Comparison of ENCODE assay signal across 8 cellular contexts in the genomic region with DNA sequence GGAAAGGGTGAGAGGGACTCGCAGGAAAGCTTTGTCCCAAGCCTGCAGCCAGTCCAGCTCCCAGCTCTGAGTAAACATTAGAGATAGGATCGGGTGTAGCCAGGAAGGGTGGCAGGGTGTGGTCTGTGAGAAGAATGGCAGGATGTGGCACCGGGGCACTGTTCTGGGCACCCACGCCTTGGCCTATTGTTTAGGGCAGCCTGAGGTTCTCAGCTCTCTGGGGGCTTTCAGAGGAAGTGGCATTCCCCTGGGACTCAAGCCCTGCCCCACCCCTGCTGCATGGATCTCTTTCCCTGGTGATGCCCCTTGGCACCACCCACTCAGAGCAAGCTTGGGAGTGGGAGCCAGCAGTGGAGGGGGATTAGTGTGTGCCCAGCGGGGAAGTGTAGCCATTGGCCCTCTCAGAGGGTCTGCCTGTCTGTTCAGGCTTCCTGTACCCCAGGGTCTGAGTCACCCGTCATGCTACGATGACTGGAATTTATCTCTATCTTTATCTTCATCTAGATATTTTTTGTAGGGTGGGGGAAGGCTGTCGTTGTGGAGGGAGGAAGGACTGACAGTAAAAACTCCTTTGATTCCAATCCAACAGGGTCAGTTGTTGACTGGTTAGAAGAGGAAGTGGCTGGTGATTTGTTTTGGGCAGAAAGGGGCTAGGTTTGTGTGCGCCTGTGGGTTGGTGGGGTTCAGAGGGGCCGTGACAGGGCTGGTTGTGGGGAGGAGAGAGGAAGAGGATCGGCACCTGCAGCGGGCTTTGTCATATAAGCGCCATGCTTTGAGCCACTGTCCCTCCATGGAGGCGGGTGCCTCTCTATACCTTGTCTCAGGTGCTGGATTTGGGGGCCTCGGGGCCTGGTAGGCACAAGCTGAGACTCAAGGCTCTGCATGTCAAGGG. TPM values are rescaled to one million over a fixed set of nuclear protein-coding genes. Genes with fewer than 3 reads are reported as not detected.
DNase-seq lines count a peak whose midpoint lies in the region; ATAC-seq and TF ChIP-seq lines count a peak whose summit lies in the region.

No MANE protein-coding gene starts in this region.

- no peak for TF ChIP-seq EP300 in sigmoid colon (IDR thresholded peaks at IDR 0.05)

- TF ChIP-seq CTCF in fibroblast of the aortic adventitia (IDR thresholded peaks at IDR 0.05; ENCODE audit: insufficient read depth, low read length) = no peak
- no peak for TF ChIP-seq CTCF in sigmoid colon (IDR thresholded peaks at IDR 0.05)

- ATAC-seq in SK-N-SH treated with all-trans-retinoic acid at 6 μM for 48 hours (peak; percentile 65), GM18498 (IDR thresholded peaks at IDR 0.05; ENCODE audit: unreplicated experiment) (no peak)

- H3K4me3 ChIP-seq in fibroblast of the aortic adventitia (ENCODE audit: low read depth, low read length) (no peak overlapping the region), sigmoid colon (no peak overlapping the region)

- 46 to 53% methylated on average over 15 of the region's 15 CpGs for WGBS in sigmoid colon, 2 donors

- intact Hi-C loops in sigmoid colon (cut with DNase I) = no loop called here

- DNase-seq in H4 (ENCODE audit: low spot score) (peak; percentile 30), fibroblast of the aortic adventitia (ENCODE audit: low read depth) (peak; percentile 27), sigmoid colon (no peak), HK-2 (ENCODE audit: unreplicated experiment) (no peak), OCI-M1 (lab: John Stamatoyannopoulos, UW) (no peak), NCI-H524 treated with DMSO at 0.1 percent for 48 hours (lab: John Stamatoyannopoulos, UW) (no peak)

- no peak for TF ChIP-seq POLR2A in sigmoid colon (IDR thresholded peaks at IDR 0.05)

- H3K9me3 ChIP-seq in sigmoid colon = no peaks in the 10 kb centered on the region

- H3K36me3 ChIP-seq in sigmoid colon = no peaks in the 10 kb centered on the region

- H3K4me1 ChIP-seq in sigmoid colon = peaks cover 0 to 69% (median 57%) of the 10 kb centered on the region in 4 donors

- H3K27me3 ChIP-seq in sigmoid colon = no peaks in the 10 kb centered on the region

- H3K27ac ChIP-seq in sigmoid colon = peak overlapping the region in 3 of 4 donors; percentile 36 to 64 (median 44)

TF ChIP-seq in SK-N-SH treated with all-trans-retinoic acid at 6 μM for 48 hours, 23 proteins besides CTCF, POLR2A, EP300 and RAD21:
- TF ChIP-seq ISL1 (CRISPR knock-in tag; IDR thresholded peaks at IDR 0.05) (no peak), ZNF70 (CRISPR knock-in tag; IDR thresholded peaks at IDR 0.05) (no peak), ZC3H10 (CRISPR knock-in tag; IDR thresholded peaks at IDR 0.05) (no peak), ESRRG (CRISPR knock-in tag; IDR thresholded peaks at IDR 0.05) (no peak), POU6F1 (CRISPR knock-in tag; IDR thresholded peaks at IDR 0.05; ENCODE audit: borderline replicate concordance, low read depth) (no peak), BACH2 (CRISPR knock-in tag; IDR thresholded peaks at IDR 0.05; ENCODE audit: borderline replicate concordance) (no peak), ZFP30 (CRISPR knock-in tag; IDR thresholded peaks at IDR 0.05) (no peak), CSRNP3 (CRISPR knock-in tag; IDR thresholded peaks at IDR 0.05) (no peak)
TF ChIP-seq in SK-N-SH treated with all-trans-retinoic acid at 6 μM for 48 hours: peak in this region for 0.

RNA-seq across cellular contexts. Expression of gene SOX13, which starts 31.7 kb away (rescaled TPM):
- total RNA-seq in H4 (2014; rRNA removed; shearing (Covaris generic)) = 1.4 TPM in 2 replicates
- total RNA-seq in fibroblast of the aortic adventitia (ENCODE audit: low replicate concordance) (3.3 and 5.1 TPM in 2 replicates), sigmoid colon (10 to 100 TPM; 28.5 to 58.4 (median 30.0) TPM)
- polyA plus RNA-seq in sigmoid colon = 10 to 100 TPM in 1 of 3 donors, 1 to 10 TPM in 2; 9.6 to 15.5 (median 9.7) TPM

RNA-seq across cellular contexts. Expression of gene ETNK2, which starts 47.3 kb away (rescaled TPM):
- total RNA-seq in H4 (2014; rRNA removed; shearing (Covaris generic)) = 18.3 and 19.1 TPM in 2 replicates
- total RNA-seq in fibroblast of the aortic adventitia (ENCODE audit: low replicate concordance) = 2.6 and 6.4 TPM in 2 replicates
- total RNA-seq in sigmoid colon = 10 to 100 TPM in 1 of 4 donors, 1 to 10 TPM in 3; 3.8 to 10.5 (median 8.3) TPM
- polyA plus RNA-seq in sigmoid colon = 1 to 10 TPM in 2 of 3 donors, under 1 TPM in 1; 0.46 to 6.6 (median 3.0) TPM

Comparison
In these comparisons a context has a peak if more than half of its experiments do, and no peak if none do; other contexts are left out.
1. DNase-seq: peak in H4 (single experiment) and fibroblast of the aortic adventitia (single experiment); none in sigmoid colon (single experiment), HK-2 (single experiment), OCI-M1 (single experiment) and NCI-H524 treated with DMSO at 0.1 percent for 48 hours (single experiment).